Comparison of ENCODE assay signal across 29 cellular contexts in genomic region chr10:25858076-25858475, GRCh38.
"Had no signal": no experiment of that assay in that cellular context is flagged by ENCODE, and none has a peak within 500 bp of the region (broad histone marks: within the 10 kb centered on the region; RNA-seq: fewer than 3 reads in every experiment).

No MANE protein-coding gene starts in this region.

- H3K36me3 ChIP-seq: esophagus muscularis mucosa, esophagus squamous epithelium, gastrocnemius medialis, gastroesophageal sphincter, heart left ventricle, heart right ventricle had no signal

- H3K27ac Mint-ChIP-seq: dendritic cell treated with granulocyte-macrophage colony-stimulating factor and Interleukin-4, amounts not matched to agents 40 ng/mL and 50 ng/mL, for 4 days; effector memory CD8-positive, alpha-beta T cell; endodermal cell had no signal

- ATAC-seq: effector memory CD8-positive, alpha-beta T cell; esophagus mucosa; foreskin keratinocyte; gastrocnemius medialis; gastroesophageal sphincter; heart left ventricle; heart right ventricle had no signal

- H3K27me3 ChIP-seq: esophagus muscularis mucosa, esophagus squamous epithelium, foreskin keratinocyte, gastrocnemius medialis, gastroesophageal sphincter, heart left ventricle, heart right ventricle, hepatocyte had no signal

- FAIRE-seq: endometrium, endothelial cell of umbilical vein, frontal cortex had no signal

- H3K79me2 ChIP-seq: hepatocyte had no signal

- H3K4me1 ChIP-seq: esophagus muscularis mucosa, esophagus squamous epithelium, foreskin keratinocyte, gastrocnemius medialis, gastroesophageal sphincter, heart left ventricle, heart right ventricle had no signal

- H3K4me3 ChIP-seq: coronary artery, dorsolateral prefrontal cortex, esophagus muscularis mucosa, esophagus squamous epithelium, gastrocnemius medialis, gastroesophageal sphincter, heart left ventricle, heart right ventricle, hepatocyte had no signal

- H3K4me3 Mint-ChIP-seq: dendritic cell treated with granulocyte-macrophage colony-stimulating factor and Interleukin-4, amounts not matched to agents 40 ng/mL and 50 ng/mL, for 4 days; effector memory CD8-positive, alpha-beta T cell; endodermal cell had no signal

- H3K4me2 ChIP-seq: hepatocyte had no signal

- H3K9me3 ChIP-seq: esophagus muscularis mucosa, esophagus squamous epithelium, gastrocnemius medialis had no signal

- H3K27ac ChIP-seq: coronary artery, dorsolateral prefrontal cortex, epithelial cell of prostate, esophagus muscularis mucosa, esophagus squamous epithelium, foreskin keratinocyte, gastrocnemius medialis, gastroesophageal sphincter, heart left ventricle, heart right ventricle, hepatocyte had no signal

- H3K9me3 Mint-ChIP-seq: dendritic cell treated with granulocyte-macrophage colony-stimulating factor and Interleukin-4, amounts not matched to agents 40 ng/mL and 50 ng/mL, for 4 days; effector memory CD8-positive, alpha-beta T cell had no signal

- H3K27me3 Mint-ChIP-seq: effector memory CD8-positive, alpha-beta T cell had no signal

- DNase-seq: cortex of kidney; dermis blood vessel endothelial cell; dorsolateral prefrontal cortex; effector CD4-positive, alpha-beta T cell; effector CD8-positive, alpha-beta T cell; effector memory CD4-positive, alpha-beta T cell; effector memory CD8-positive, alpha-beta T cell; endodermal cell; erythroblast; esophagus squamous epithelium; foreskin fibroblast; foreskin keratinocyte; foreskin melanocyte; gastrocnemius medialis; glutamatergic neuron; head of caudate nucleus; heart left ventricle; heart right ventricle; hippocampal formation had no signal

- H2AFZ ChIP-seq: hepatocyte had no signal
